In genomic region chr18:8989855-8990254, GRCh38 we compare ENCODE assay signal across 23 cellular contexts.
A peak's percentile ranks its signal among the peaks of the same experiment; 100 is the strongest.
DNase-seq lines count a peak whose midpoint lies in the region; ATAC-seq, FAIRE-seq and TF ChIP-seq lines count a peak whose summit lies in the region.
"Had no signal": no experiment of that assay in that cellular context is flagged by ENCODE, and none has a peak within 500 bp of the region (broad histone marks: within the 10 kb centered on the region; RNA-seq: fewer than 3 reads in every experiment).

No MANE protein-coding gene starts in this region.

- WGBS in HepG2 (ENCODE audit: low lambda C conversion rate): 38% methylated on average over 10 of the region's 10 CpGs

- no TSS peak for BruUV-seq in PC-3 (replicated peaks; lab: Mats Ljungman, UMichigan)
- BruUV-seq in HepG2 (replicated peaks; lab: Mats Ljungman, UMichigan): no TSS peak

- no peak for TF ChIP-seq EP300 in HepG2 (IDR thresholded peaks at IDR 0.05; ENCODE audit: low read depth in 2 of 2, low read length in 2 of 2)
- no peak for TF ChIP-seq EP300 in HepG2 (CRISPR knock-in tag; IDR thresholded peaks at IDR 0.05; ENCODE audit: borderline replicate concordance)

- TF ChIP-seq CTCF in HEK293 (tag by site-specific recombination; IDR thresholded peaks at IDR 0.05): no peak
- no peak for TF ChIP-seq CTCF in PC-3 (conservative IDR thresholded peaks at IDR 0.05; ENCODE audit: low read depth, low read length)
- no peak for TF ChIP-seq CTCF in HepG2 (CRISPR knock-in tag; IDR thresholded peaks at IDR 0.05)
- TF ChIP-seq CTCF in gastrocnemius medialis (IDR thresholded peaks at IDR 0.05 in 4 of 5, conservative IDR thresholded peaks at IDR 0.05 in 1 of 5): no peak

- no peaks in the 10 kb centered on the region for H3K9me2 ChIP-seq in PC-3 (replicated peaks; ENCODE audit: low read length)

- no peak; the same call in 1 of the 2 replicates for ATAC-seq in PC-3
- ATAC-seq in HepG2: no peak
- peak; percentile 16 to 47 for ATAC-seq in gastrocnemius medialis
- ATAC-seq in HG02571 (IDR thresholded peaks at IDR 0.05; ENCODE audit: unreplicated experiment): no peak
- ATAC-seq: activated CD8-positive, alpha-beta T cell treated with anti-CD3 and anti-CD28 coated beads for 36 hours had no signal

- H3F3A ChIP-seq in PC-3 (ENCODE audit: low read length, unreplicated experiment): no peaks in the 10 kb centered on the region

- TF ChIP-seq POLR2A in HepG2 (IDR thresholded peaks at IDR 0.05; ENCODE audit: insufficient read depth in 1 of 2, low read depth in 2 of 2, low read length in 2 of 2) (no peak), gastrocnemius medialis (IDR thresholded peaks at IDR 0.05) (no peak)

- H3K27me3 ChIP-seq in PC-3 (ENCODE audit: low read length) (no peaks in the 10 kb centered on the region), HepG2 (ENCODE audit: control insufficient read depth in 1 of 2, insufficient read depth in 2 of 2, low read length in 2 of 2) (peaks cover 0 to 9% of the 10 kb centered on the region in 2 experiments; a peak in 1 of 5 replicates), gastrocnemius medialis (no peaks in the 10 kb centered on the region)
- H3K27me3 ChIP-seq: BLaER1 treated with 17β-estradiol and CSF1 and Interleukin-3, amounts not matched to agents 10 nM and 100 nM; hepatocyte; transverse colon had no signal

- no peaks in the 10 kb centered on the region for H3K9me3 ChIP-seq in HEK293 (ENCODE audit: control insufficient read depth, insufficient read depth, low read depth, low read length)
- H3K9me3 ChIP-seq in PC-3 (ENCODE audit: low read length): no peaks in the 10 kb centered on the region
- H3K9me3 ChIP-seq in HepG2 (ENCODE audit: low read length): no peaks in the 10 kb centered on the region
- H3K9me3 ChIP-seq in gastrocnemius medialis: no peaks in the 10 kb centered on the region
- H3K9me3 ChIP-seq: BLaER1 treated with 17β-estradiol and CSF1 and Interleukin-3, amounts not matched to agents 10 nM and 100 nM; transverse colon had no signal

- in situ Hi-C loops in HepG2 (cut with HindIII; ENCODE audit: extremely low pct_ligation_motif_present, low pct_unique_long_range_greater_than_20kb): loop anchor here (10.0 kb wide), 1 partner anchor 515 kb away; no protein-coding TSS in a partner anchor
- in situ Hi-C loops in gastrocnemius medialis (cut with MboI; ENCODE audit: low sequenced_read_pairs in 4 of 4): loop anchor here in 3 of 4 donors (5.0 to 25.0 kb wide), 4 partner anchors 295 to 503 kb away; no protein-coding TSS in a partner anchor

- no peak for FAIRE-seq in HepG2 (lab: Jason Lieb, UNC)
- FAIRE-seq: frontal cortex, GM12892 had no signal

- no peaks in the 10 kb centered on the region for H4K20me1 ChIP-seq in PC-3 (ENCODE audit: low read length)
- no peaks in the 10 kb centered on the region for H4K20me1 ChIP-seq in HepG2 (ENCODE audit: insufficient read depth, low read length)
- H4K20me1 ChIP-seq: BLaER1 treated with 17β-estradiol and CSF1 and Interleukin-3, amounts not matched to agents 10 nM and 100 nM had no signal

- H3K27ac ChIP-seq in HEK293 (ENCODE audit: extremely low read depth, low read depth, low read length) (no peak overlapping the region), PC-3 (ENCODE audit: low read length) (no peak overlapping the region), HepG2 (ENCODE audit: extremely low read length, insufficient read depth, low read length) (no peak overlapping the region), gastrocnemius medialis (peak overlapping the region; percentile 67 to 81 (median 74))
- H3K27ac ChIP-seq: BLaER1 treated with 17β-estradiol and CSF1 and Interleukin-3, amounts not matched to agents 10 nM and 100 nM; hepatocyte had no signal

- no peak overlapping the region for H3K9ac ChIP-seq in PC-3 (ENCODE audit: low read length)
- H3K9ac ChIP-seq in HepG2 (ENCODE audit: insufficient read depth, low read depth, low read length): no peak overlapping the region

- H3K4me3 ChIP-seq in HEK293 (ENCODE audit: low read depth, low read length) (no peak overlapping the region), PC-3 (ENCODE audit: low read length) (no peak overlapping the region), HepG2 (replicated peaks in 1 of 3; ENCODE audit: insufficient read depth in 1 of 3, low read depth in 2 of 3, low read length in 3 of 3) (no peak overlapping the region), gastrocnemius medialis (no peak overlapping the region)
- H3K4me3 ChIP-seq: BLaER1 treated with 17β-estradiol and CSF1 and Interleukin-3, amounts not matched to agents 10 nM and 100 nM; hepatocyte; smooth muscle cell; transverse colon had no signal

- CTCF ChIA-PET in HEK293 (lab: Yijun Ruan, JAX): interaction anchor here (0.7 to 5.6 kb wide), 5 partner anchors 82 to 873 kb away, joined by 3 to 98 read pairs (median 5); no protein-coding TSS in a partner anchor
- CTCF ChIA-PET in PC-3 (lab: Charles Lee): interaction anchor here (0.7 kb wide), 1 partner anchor 195 kb away, joined by 4 read pairs; no protein-coding TSS in a partner anchor
- CTCF ChIA-PET in HepG2 (lab: Yijun Ruan, JAX; ENCODE audit: low intra/inter-chr PET ratio, low total read pairs): no interaction called here

- H2AFZ ChIP-seq in PC-3 (ENCODE audit: low read length) (no peak overlapping the region), HepG2 (ENCODE audit: low read length) (no peak overlapping the region)
- H2AFZ ChIP-seq: hepatocyte had no signal

- intact Hi-C loops in PC-3 (cut with micrococcal nuclease) (loop anchor here (5.0 kb wide), 1 partner anchor 157 kb away; no protein-coding TSS in a partner anchor), HepG2 (cut with micrococcal nuclease; ENCODE audit: unreplicated experiment) (no loop called here), gastrocnemius medialis (cut with DNase I; ENCODE audit: low total_unique reads) (loop anchor here (1.0 to 10.0 kb wide), 3 partner anchors 147 to 285 kb away; partner anchors contain the start of genes ANKRD12 and MTCL1)

- no peaks in the 10 kb centered on the region for H3K79me2 ChIP-seq in PC-3 (ENCODE audit: low read length)
- no peaks in the 10 kb centered on the region for H3K79me2 ChIP-seq in HepG2 (ENCODE audit: insufficient read depth, low read length)
- H3K79me2 ChIP-seq: hepatocyte had no signal

- DNase-seq in PC-3 (peak; percentile 21), HepG2 (ENCODE audit: low spot score) (no peak), gastrocnemius medialis (peak in 1 of 2 donors; percentile 45), H4 (ENCODE audit: low spot score) (no peak), occipital lobe (lab: John Stamatoyannopoulos, UW) (no peak)
- DNase-seq: activated CD8-positive, alpha-beta T cell treated with anti-CD3 and anti-CD28 coated beads for 36 hours; aorta; cortex of kidney; endodermal cell; left cardiac atrium; NCI-H1436 treated with DMSO at 0.1 percent for 48 hours; NCI-H446; stimulated activated CD4-positive, alpha-beta T cell treated with anti-CD3 and anti-CD28 coated beads, Interleukin-1b, Interleukin-23, amount 100 ng/mL, for 48 hours; stimulated activated CD8-positive, alpha-beta memory T cell treated with anti-CD3 and anti-CD28 coated beads, Interleukin-4, amount 100 ng/mL, for 48 hours; T-helper 2 cell; transverse colon had no signal

- POLR2A ChIA-PET in HEK293 (lab: Yijun Ruan, JAX) (no interaction called here), PC-3 (lab: Charles Lee; ENCODE audit: unreplicated experiment) (no interaction called here), HepG2 (lab: Yijun Ruan, JAX) (interaction anchor here (0.7 kb wide), 1 partner anchor 566 kb away, joined by 4 read pairs; no protein-coding TSS in a partner anchor)

- no peak for TF ChIP-seq RAD21 in HepG2 (CRISPR knock-in tag; IDR thresholded peaks at IDR 0.05)

- H3K4me2 ChIP-seq in PC-3 (ENCODE audit: low read length): no peak overlapping the region
- no peak overlapping the region for H3K4me2 ChIP-seq in HepG2 (ENCODE audit: low read depth, low read length)
- H3K4me2 ChIP-seq: hepatocyte, smooth muscle cell had no signal

- H3K36me3 ChIP-seq in HEK293 (ENCODE audit: control insufficient read depth in 2 of 2, insufficient read depth in 1 of 2, low read length in 2 of 2) (no peaks in the 10 kb centered on the region), PC-3 (ENCODE audit: low read depth, low read length) (no peaks in the 10 kb centered on the region), HepG2 (replicated peaks in 1 of 2; ENCODE audit: control insufficient read depth in 1 of 2, insufficient read depth in 2 of 2, low read length in 2 of 2) (no peaks in the 10 kb centered on the region), gastrocnemius medialis (no peaks in the 10 kb centered on the region)
- H3K36me3 ChIP-seq: BLaER1 treated with 17β-estradiol and CSF1 and Interleukin-3, amounts not matched to agents 10 nM and 100 nM; transverse colon had no signal

- H3K4me1 ChIP-seq in HEK293 (ENCODE audit: control insufficient read depth, insufficient read depth, low read length) (no peaks in the 10 kb centered on the region), PC-3 (ENCODE audit: insufficient read depth, low read length) (peaks cover 7% of the 10 kb centered on the region), HepG2 (ENCODE audit: insufficient read depth, low read length) (no peaks in the 10 kb centered on the region), gastrocnemius medialis (peaks cover 0 to 5% of the 10 kb centered on the region in 2 donors)
- H3K4me1 ChIP-seq: transverse colon had no signal

TF ChIP-seq in HEK293, 187 proteins besides CTCF, POLR2A, EP300 and RAD21 (continues in another document):
- peak; percentile 56; the same call in 1 of the 2 replicates for TF ChIP-seq ZFHX2 (tag by site-specific recombination; conservative IDR thresholded peaks at IDR 0.05)

TF ChIP-seq in HepG2, 621 proteins besides CTCF, POLR2A, EP300 and RAD21:
- TF ChIP-seq FOSL2 (CRISPR knock-in tag; IDR thresholded peaks at IDR 0.05): peak; percentile 51
- no peak for TF ChIP-seq GMEB1 (CRISPR knock-in tag; IDR thresholded peaks at IDR 0.05; ENCODE audit: borderline replicate concordance)

Comparison
In these comparisons a context has a peak if more than half of its experiments do, and no peak if none do; other contexts are left out.
1. H3K27ac ChIP-seq: peak in gastrocnemius medialis (4 of 4); none in HEK293 (single experiment), PC-3 (single experiment) and HepG2 (single experiment).
2. ATAC-seq: peak in gastrocnemius medialis (2 of 2); none in PC-3 (single experiment), HepG2 (single experiment) and HG02571 (single experiment).